Comparison of ENCODE assay signal across 9 cellular contexts in the genomic region with DNA sequence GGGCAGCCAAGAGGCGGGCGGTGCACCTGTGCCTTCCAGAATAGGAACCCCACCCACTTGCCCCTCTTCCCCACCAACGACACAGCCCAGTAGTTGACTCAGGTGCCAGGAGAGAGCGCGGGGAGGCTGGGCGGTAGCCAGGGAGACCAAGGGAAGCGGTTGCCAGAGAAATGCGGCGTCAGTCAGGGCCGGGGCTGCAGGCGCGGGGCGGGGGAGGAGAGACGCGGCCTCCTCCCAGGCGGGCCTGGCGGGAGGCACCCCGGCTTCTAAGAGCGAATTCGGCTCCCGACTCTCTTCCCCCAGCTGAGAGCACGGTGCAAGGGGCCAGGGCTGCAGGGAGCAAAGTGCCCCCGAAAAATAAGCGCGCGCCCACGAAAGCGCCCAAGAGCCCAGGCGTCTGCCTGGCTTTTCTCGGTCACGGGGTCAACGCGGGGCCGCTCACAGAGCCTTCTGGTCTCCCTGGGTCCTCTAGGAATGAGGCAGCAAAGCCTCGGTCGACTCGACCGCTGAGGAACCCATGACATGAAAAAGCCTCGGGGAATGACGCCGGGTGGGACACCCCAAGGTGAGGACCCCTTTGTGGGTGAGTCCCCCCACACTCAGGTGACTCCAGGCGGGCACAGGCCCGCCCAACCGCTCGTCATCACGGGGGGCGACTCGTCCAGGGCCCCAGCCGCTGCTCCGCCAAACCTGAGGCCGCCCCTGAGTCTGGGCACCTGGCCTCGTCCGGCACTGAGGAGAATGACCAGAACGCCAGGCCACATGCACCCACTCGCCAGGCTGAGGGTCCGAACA. TPM values are rescaled to one million over a fixed set of nuclear protein-coding genes. Genes with fewer than 3 reads are reported as not detected.
DNase-seq lines count a peak whose midpoint lies in the region; ATAC-seq and TF ChIP-seq lines count a peak whose summit lies in the region.
"Had no signal": no experiment of that assay in that cellular context is flagged by ENCODE, and none has a peak within 500 bp of the region (broad histone marks: within the 10 kb centered on the region; RNA-seq: fewer than 3 reads in every experiment).

No MANE protein-coding gene starts in this region.

- no peak overlapping the region for H3K18ac ChIP-seq in mesendoderm (ENCODE audit: low read length)

- H2BK120ac ChIP-seq in mesendoderm (ENCODE audit: low read depth, low read length), result no peak overlapping the region

- intact Hi-C loops in vagina (cut with DNase I) (no loop called here), left lung (cut with DNase I) (no loop called here)

- H3K79me2 ChIP-seq in mesendoderm (ENCODE audit: control insufficient read depth, insufficient read depth, low read length), result no peaks in the 10 kb centered on the region

- no peak overlapping the region for H2AK5ac ChIP-seq in mesendoderm (ENCODE audit: low read length)

- no CpG with 5 or more reads among the region's 56 CpGs for WGBS in mesendoderm (ENCODE audit: extremely low coverage, insufficient coverage, low lambda C conversion rate)

- no peak overlapping the region for H3K4ac ChIP-seq in mesendoderm (ENCODE audit: low read depth, low read length)

- no peak for TF ChIP-seq POLR2A in vagina (IDR thresholded peaks at IDR 0.05)

- no peak overlapping the region for H2BK15ac ChIP-seq in mesendoderm (replicated peaks; ENCODE audit: low read depth)

- no peak overlapping the region for H3K4me2 ChIP-seq in mesendoderm (ENCODE audit: low read length)

- no peaks in the 10 kb centered on the region for H3K79me1 ChIP-seq in mesendoderm (ENCODE audit: low read length)

- TF ChIP-seq CTCF in vagina (IDR thresholded peaks at IDR 0.05), result no peak
- no peak for TF ChIP-seq CTCF in left lung (IDR thresholded peaks at IDR 0.05)

- H3K4me3 ChIP-seq in mesendoderm (ENCODE audit: low read length) (no peak overlapping the region), vagina (peak overlapping the region; percentile 54 to 70), left lung (peak overlapping the region in 1 of 2 donors; percentile 43)

- peak; percentile 24 for DNase-seq in stimulated activated CD4-positive, alpha-beta T cell treated with anti-CD3 and anti-CD28 coated beads, Interleukin-15, amount 100 ng/mL, for 24 hours
- no peak for DNase-seq in stimulated activated CD4-positive, alpha-beta T cell treated with anti-CD3 and anti-CD28 coated beads, Interleukin-1b, Interleukin-23, amount 100 ng/mL, for 48 hours
- peak; percentile 44 for DNase-seq in mesendoderm
- no peak for DNase-seq in vagina (ENCODE audit: extremely low spot score in 2 of 2)
- no peak for DNase-seq in left lung

- ATAC-seq in GM18909 (IDR thresholded peaks at IDR 0.05; ENCODE audit: poor library complexity, unreplicated experiment) (no peak), HG02623 (IDR thresholded peaks at IDR 0.05; ENCODE audit: unreplicated experiment) (no peak), left lung (no peak)

- H3K9me3 ChIP-seq in vagina, result no peaks in the 10 kb centered on the region
- H3K9me3 ChIP-seq in left lung, result no peaks in the 10 kb centered on the region

- no peak overlapping the region for H4K5ac ChIP-seq in mesendoderm (ENCODE audit: low read length)

- H4K8ac ChIP-seq in mesendoderm (ENCODE audit: low read depth, low read length), result no peak overlapping the region

- no peaks in the 10 kb centered on the region for H3K36me3 ChIP-seq in mesendoderm (ENCODE audit: control insufficient read depth, insufficient read depth, low read length)
- H3K36me3 ChIP-seq in vagina, result no peaks in the 10 kb centered on the region
- H3K36me3 ChIP-seq in left lung, result no peaks in the 10 kb centered on the region
- H3K36me3 ChIP-seq: SJSA1 had no signal

- no peak overlapping the region for H2BK5ac ChIP-seq in mesendoderm (ENCODE audit: low read length)

- H3K56ac ChIP-seq in mesendoderm (ENCODE audit: low read length), result no peak overlapping the region

- H3K9ac ChIP-seq in mesendoderm (ENCODE audit: low read length), result no peak overlapping the region

- peaks cover 24% of the 10 kb centered on the region for H3K27me3 ChIP-seq in mesendoderm (ENCODE audit: insufficient read depth, low read length, poor library complexity)
- H3K27me3 ChIP-seq in vagina, result no peaks in the 10 kb centered on the region
- peaks cover 53 to 97% of the 10 kb centered on the region in 2 donors for H3K27me3 ChIP-seq in left lung

- H3K4me1 ChIP-seq in mesendoderm (ENCODE audit: control insufficient read depth, low read depth, low read length) (no peaks in the 10 kb centered on the region), vagina (peaks cover 32% of the 10 kb centered on the region), left lung (peaks cover 11 to 17% of the 10 kb centered on the region in 2 donors)

- H3K27ac ChIP-seq in angular gyrus (ENCODE audit: low read depth, low read length) (peak overlapping the region; percentile 37), mesendoderm (ENCODE audit: low read depth, low read length) (no peak overlapping the region), vagina (peak overlapping the region; percentile 79), left lung (no peak overlapping the region)
- H3K27ac ChIP-seq: SJSA1 had no signal

- no peak overlapping the region for H3K23ac ChIP-seq in mesendoderm (ENCODE audit: low read length)

RNA-seq across cellular contexts. Expression of a gene that starts 0.7 kb away (rescaled TPM):
- 0.65 TPM for polyA plus RNA-seq in mesendoderm (2013, experiment 1 of 2)
- polyA plus RNA-seq in mesendoderm (2013, experiment 2 of 2), result 0.49 TPM
- total RNA-seq in vagina, result 10.6 TPM
- 1 to 10 TPM; 1.3 to 2.7 TPM for total RNA-seq in left lung

Comparison
In these comparisons a context has a peak if more than half of its experiments do, and no peak if none do; other contexts are left out.
1. DNase-seq: peak in stimulated activated CD4-positive, alpha-beta T cell treated with anti-CD3 and anti-CD28 coated beads, Interleukin-15, amount 100 ng/mL, for 24 hours (single experiment) and mesendoderm (single experiment); none in stimulated activated CD4-positive, alpha-beta T cell treated with anti-CD3 and anti-CD28 coated beads, Interleukin-1b, Interleukin-23, amount 100 ng/mL, for 48 hours (single experiment), vagina (0 of 2) and left lung (0 of 2).
2. H3K27ac ChIP-seq: peak in angular gyrus (single experiment) and vagina (single experiment); none in mesendoderm (single experiment) and left lung (0 of 2).